ENCODE assay signal across 8 cellular contexts in the genomic region with DNA sequence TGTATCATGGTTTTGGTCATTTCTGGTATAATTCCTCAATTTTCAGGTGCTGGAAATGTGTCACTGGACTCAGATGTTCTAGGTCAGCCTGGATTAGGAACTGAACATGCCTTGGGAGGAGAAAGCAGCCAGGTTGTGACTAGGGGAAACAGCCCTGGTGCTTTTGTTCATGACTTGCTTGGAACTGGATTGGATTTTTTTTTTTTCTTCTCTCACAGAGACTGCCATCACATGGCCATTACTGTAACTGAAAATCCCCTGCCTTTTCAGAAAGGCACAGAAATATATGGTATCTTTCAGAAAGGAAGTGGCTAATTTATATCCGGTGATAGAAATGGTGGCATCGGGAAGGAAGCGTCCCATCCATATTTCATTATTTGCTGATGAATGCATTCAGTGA. TPM values are rescaled to one million over a fixed set of nuclear protein-coding genes. Genes with fewer than 3 reads are reported as not detected.
DNase-seq lines count a peak whose midpoint lies in the region; ATAC-seq and TF ChIP-seq lines count a peak whose summit lies in the region.

No MANE protein-coding gene starts in this region.

- no peak overlapping the region for H2AFZ ChIP-seq in GM23338

- H3K9me2 ChIP-seq in GM23338 (ENCODE audit: insufficient read depth): no peaks in the 10 kb centered on the region

- peaks cover 73% of the 10 kb centered on the region for H3K4me1 Mint-ChIP-seq in GM23338

- H3K79me2 ChIP-seq in GM23338 (replicated peaks; ENCODE audit: insufficient read depth): peaks cover 84% of the 10 kb centered on the region

- DNase-seq in GM23338 (ENCODE audit: low spot score) (peak; percentile 59), RPMI7951 (ENCODE audit: low read depth) (peak; percentile 55), fibroblast of mammary gland (ENCODE audit: low read depth) (peak; percentile 83), UCSD-AML1 (lab: John Stamatoyannopoulos, UW; ENCODE audit: unreplicated experiment) (no peak), NK-92 (lab: John Stamatoyannopoulos, UW; ENCODE audit: unreplicated experiment) (no peak), NCI-H2107 treated with DMSO at 0.1 percent for 48 hours (lab: John Stamatoyannopoulos, UW; ENCODE audit: unreplicated experiment) (no peak)

- no peak overlapping the region for H3K27ac ChIP-seq in GM23338 (ENCODE audit: low read depth)

- H3K27me3 ChIP-seq in GM23338 (ENCODE audit: insufficient read depth) (no peaks in the 10 kb centered on the region), skeletal muscle satellite cell (ENCODE audit: control insufficient read depth, insufficient read depth, low read length) (no peaks in the 10 kb centered on the region)

- H3K9me3 Mint-ChIP-seq in GM23338: no peaks in the 10 kb centered on the region

- no peaks in the 10 kb centered on the region for H3K36me3 ChIP-seq in GM23338 (ENCODE audit: insufficient read depth)
- peaks cover 9% of the 10 kb centered on the region for H3K36me3 ChIP-seq in skeletal muscle satellite cell (ENCODE audit: insufficient read depth, low read length)

- H3K27me3 Mint-ChIP-seq in GM23338 (ENCODE audit: insufficient read depth, low read depth, poor library complexity): peaks cover 2% of the 10 kb centered on the region

- peak overlapping the region; percentile 82 for H3K9ac ChIP-seq in skeletal muscle satellite cell (ENCODE audit: low read depth, low read length)

- H3K4me1 ChIP-seq in GM23338 (ENCODE audit: insufficient read depth) (peaks cover 55% of the 10 kb centered on the region), skeletal muscle satellite cell (ENCODE audit: control insufficient read depth, insufficient read depth, low read length) (peaks cover 85% of the 10 kb centered on the region)

- no peaks in the 10 kb centered on the region for H3K9me3 ChIP-seq in skeletal muscle satellite cell (replicated peaks; ENCODE audit: low read length)

- no peak overlapping the region for H3K4me3 Mint-ChIP-seq in GM23338

- H3K36me3 Mint-ChIP-seq in GM23338 (ENCODE audit: low read depth): no peaks in the 10 kb centered on the region

- H4K20me1 ChIP-seq in GM23338 (replicated peaks; ENCODE audit: insufficient read depth): no peaks in the 10 kb centered on the region

- no peaks in the 10 kb centered on the region for H3F3A ChIP-seq in GM23338 (replicated peaks; ENCODE audit: low read depth)

- H3K4me2 ChIP-seq in GM23338 (no peak overlapping the region), skeletal muscle satellite cell (ENCODE audit: low read length) (peak overlapping the region; percentile 65)

- TF ChIP-seq CTCF in GM12873 (IDR thresholded peaks at IDR 0.05; ENCODE audit: insufficient read depth, low read depth, low read length, missing control alignments) (peak; percentile 41), GM23338 (conservative IDR thresholded peaks at IDR 0.05; ENCODE audit: low read depth in 2 of 2) (peak; percentile 27 to 48; a peak in 3 of 4 replicates), fibroblast of mammary gland (conservative IDR thresholded peaks at IDR 0.05; ENCODE audit: control insufficient read depth, insufficient read depth, low read depth, low read length) (peak; percentile 42)

- H3K4me3 ChIP-seq in GM23338 (no peak overlapping the region), fibroblast of mammary gland (ENCODE audit: control insufficient read depth, low read depth, low read length) (no peak overlapping the region), skeletal muscle satellite cell (ENCODE audit: low read length) (peak overlapping the region; percentile 28)

- ATAC-seq in GM23338: peak; percentile 21; the same call in 2 of the 3 replicates

- peak overlapping the region; percentile 81 for H3K27ac Mint-ChIP-seq in GM23338

TF ChIP-seq in GM23338, 12 proteins besides CTCF, POLR2A, EP300 and RAD21 (continues in another document):
- TF ChIP-seq POLR2AphosphoS5 (IDR thresholded peaks at IDR 0.05; ENCODE audit: low read depth): no peak
- TF ChIP-seq NANOG (IDR thresholded peaks at IDR 0.05; ENCODE audit: borderline replicate concordance): no peak
- TF ChIP-seq ZNF462 (CRISPR knock-in tag; IDR thresholded peaks at IDR 0.05): no peak
- TF ChIP-seq STAT1 (IDR thresholded peaks at IDR 0.05; ENCODE audit: unreplicated experiment): no peak
- no peak for TF ChIP-seq EZH2 (IDR thresholded peaks at IDR 0.05; ENCODE audit: low read depth, unreplicated experiment)
- no peak for TF ChIP-seq ZNF114 (CRISPR knock-in tag; IDR thresholded peaks at IDR 0.05)
- no peak for TF ChIP-seq ZNF331 (CRISPR knock-in tag; IDR thresholded peaks at IDR 0.05; ENCODE audit: low read depth)
- TF ChIP-seq EZH2phosphoT487 (IDR thresholded peaks at IDR 0.05; ENCODE audit: unreplicated experiment): no peak
- no peak for TF ChIP-seq CREB1 (CRISPR knock-in tag; IDR thresholded peaks at IDR 0.05; ENCODE audit: low read depth)
- TF ChIP-seq, protein P1, sequence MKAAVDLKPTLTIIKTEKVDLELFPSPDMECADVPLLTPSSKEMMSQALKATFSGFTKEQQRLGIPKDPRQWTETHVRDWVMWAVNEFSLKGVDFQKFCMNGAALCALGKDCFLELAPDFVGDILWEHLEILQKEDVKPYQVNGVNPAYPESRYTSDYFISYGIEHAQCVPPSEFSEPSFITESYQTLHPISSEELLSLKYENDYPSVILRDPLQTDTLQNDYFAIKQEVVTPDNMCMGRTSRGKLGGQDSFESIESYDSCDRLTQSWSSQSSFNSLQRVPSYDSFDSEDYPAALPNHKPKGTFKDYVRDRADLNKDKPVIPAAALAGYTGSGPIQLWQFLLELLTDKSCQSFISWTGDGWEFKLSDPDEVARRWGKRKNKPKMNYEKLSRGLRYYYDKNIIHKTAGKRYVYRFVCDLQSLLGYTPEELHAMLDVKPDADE (IDR thresholded peaks at IDR 0.05): no peak

RNA-seq across cellular contexts. Expression of gene SEPTIN11, which starts 34.6 kb away (rescaled TPM):
- 72.0 and 81.6 TPM in 2 replicates for total RNA-seq in GM23338 (2014; rRNA removed; shearing (Covaris generic))
- 57.3 and 80.0 TPM in 2 replicates for polyA plus RNA-seq in GM23338 (2016; fragmentation: Nextera tagmentation; extraction: Ambion mirVana)
- total RNA-seq in RPMI7951 (2014; rRNA removed; shearing (Covaris generic)): 90.5 and 95.3 TPM in 2 replicates
- 107 and 109 TPM in 2 replicates for total RNA-seq in skeletal muscle satellite cell (2012; rRNA removed)

Comparison
In these comparisons a context has a peak if more than half of its experiments do, and no peak if none do; other contexts are left out.
1. DNase-seq: peak in GM23338 (single experiment), RPMI7951 (single experiment) and fibroblast of mammary gland (single experiment); none in UCSD-AML1 (single experiment), NK-92 (single experiment) and NCI-H2107 treated with DMSO at 0.1 percent for 48 hours (single experiment).
2. Peak in every context shown above with its lines, with median percentiles within 50 percentile points of each other: CTCF ChIP-seq.